In genomic region chr17:82369211-82369610, GRCh38 we compare ENCODE assay signal across 32 cellular contexts. TPM values are rescaled to one million over a fixed set of nuclear protein-coding genes. Genes with fewer than 3 reads are reported as not detected.
"Had no signal": no experiment of that assay in that cellular context is flagged by ENCODE, and none has a peak within 500 bp of the region (broad histone marks: within the 10 kb centered on the region; RNA-seq: fewer than 3 reads in every experiment).

No MANE protein-coding gene starts in this region.

- DNase-seq: activated CD4-positive, alpha-beta memory T cell treated with anti-CD3 and anti-CD28 coated beads, Interleukin-2, amount 10 ng/mL, durations not matched to agents 7 days and 5 days; activated CD4-positive, alpha-beta T cell treated with anti-CD3 and anti-CD28 coated beads for 36 hours; activated CD4-positive, alpha-beta T cell treated with anti-CD3 and anti-CD28 coated beads, Interleukin-2, amount 10 ng/mL, durations not matched to agents 24 days and 14 days; activated CD4-positive, CD25-positive, alpha-beta regulatory T cell; activated CD4-positive, CD25-positive, alpha-beta regulatory T cell treated with anti-CD3 and anti-CD28 coated beads, Interleukin-2, amount 50 U/mL, for 72 hours; activated CD8-positive, alpha-beta memory T cell treated with anti-CD3 and anti-CD28 coated beads, Interleukin-2, amount 50 U/mL, for 48 hours; activated gamma-delta T cell; activated naive CD4-positive, alpha-beta T cell; activated naive CD4-positive, alpha-beta T cell treated with anti-CD3 and anti-CD28 coated beads, Interleukin-2, amount 10 ng/mL, durations not matched to agents 7 days and 5 days; activated naive CD8-positive, alpha-beta T cell treated with anti-CD3 and anti-CD28 coated beads, Interleukin-2, amount 10 ng/mL, durations not matched to agents 7 days and 5 days; activated T-cell treated with anti-CD3 and anti-CD28 coated beads for 4 hours; activated T-cell treated with anti-CD3 and anti-CD28 coated beads, Interleukin-2, amount 50 U/mL, for 24 hours; activated T-cell treated with anti-CD3 and anti-CD28 coated beads, Interleukin-2, amount 50 U/mL, for 72 hours; central memory CD4-positive, alpha-beta T cell; cerebellar nuclear complex; dorsolateral prefrontal cortex; effector memory CD4-positive, alpha-beta T cell; endodermal cell; foreskin fibroblast; head of caudate nucleus; T-helper 1 cell; T-helper 17 cell had no signal

- H3K4me3 Mint-ChIP-seq: activated CD4-positive, alpha-beta memory T cell treated with anti-CD3 and anti-CD28 coated beads, Interleukin-2, amount 10 ng/mL, durations not matched to agents 7 days and 5 days; activated CD4-positive, alpha-beta T cell treated with anti-CD3 and anti-CD28 coated beads for 36 hours; activated CD4-positive, alpha-beta T cell treated with anti-CD3 and anti-CD28 coated beads, Interleukin-2, amount 10 ng/mL, durations not matched to agents 24 days and 14 days; activated naive CD4-positive, alpha-beta T cell treated with anti-CD3 and anti-CD28 coated beads, Interleukin-2, amount 10 ng/mL, durations not matched to agents 7 days and 5 days; activated naive CD8-positive, alpha-beta T cell treated with anti-CD3 and anti-CD28 coated beads, Interleukin-2, amount 10 ng/mL, durations not matched to agents 7 days and 5 days; activated T-cell treated with anti-CD3 and anti-CD28 coated beads, Interleukin-2, amount 50 U/mL, for 24 hours; brain; dendritic cell treated with granulocyte-macrophage colony-stimulating factor and Interleukin-4, amounts not matched to agents 40 ng/mL and 50 ng/mL, for 4 days; endodermal cell had no signal

- H3K4me3 ChIP-seq: ascending aorta, breast epithelium, cardiac muscle cell, coronary artery had no signal

- H3K27ac Mint-ChIP-seq: activated CD4-positive, alpha-beta memory T cell treated with anti-CD3 and anti-CD28 coated beads, Interleukin-2, amount 10 ng/mL, durations not matched to agents 7 days and 5 days; activated CD4-positive, alpha-beta T cell treated with anti-CD3 and anti-CD28 coated beads for 36 hours; activated CD4-positive, alpha-beta T cell treated with anti-CD3 and anti-CD28 coated beads, Interleukin-2, amount 10 ng/mL, durations not matched to agents 24 days and 14 days; activated naive CD4-positive, alpha-beta T cell treated with anti-CD3 and anti-CD28 coated beads, Interleukin-2, amount 10 ng/mL, durations not matched to agents 7 days and 5 days; activated naive CD4-positive, alpha-beta T cell treated with anti-CD3 and anti-CD28 coated beads, Interleukin-2, amount 50 U/mL, for 72 hours; activated naive CD8-positive, alpha-beta T cell treated with anti-CD3 and anti-CD28 coated beads, Interleukin-2, amount 10 ng/mL, durations not matched to agents 7 days and 5 days; activated T-cell treated with anti-CD3 and anti-CD28 coated beads, Interleukin-2, amount 50 U/mL, for 24 hours; activated T-cell treated with anti-CD3 and anti-CD28 coated beads, Interleukin-2, amount 50 U/mL, for 72 hours; brain; dendritic cell treated with granulocyte-macrophage colony-stimulating factor and Interleukin-4, amounts not matched to agents 40 ng/mL and 50 ng/mL, for 4 days; endodermal cell; T-helper 17 cell had no signal

- H3K27ac ChIP-seq: ascending aorta, breast epithelium, cardiac muscle cell, coronary artery, dorsolateral prefrontal cortex had no signal

- H3K9me3 ChIP-seq: ascending aorta, breast epithelium had no signal

- ATAC-seq: activated CD4-positive, alpha-beta T cell treated with anti-CD3 and anti-CD28 coated beads for 36 hours; activated naive CD4-positive, alpha-beta T cell treated with anti-CD3 and anti-CD28 coated beads, Interleukin-2, amount 50 U/mL, for 72 hours; activated T-cell treated with anti-CD3 and anti-CD28 coated beads, Interleukin-2, amount 50 U/mL, for 72 hours; esophagus mucosa; T-helper 17 cell had no signal

- H3K9me3 Mint-ChIP-seq: activated CD4-positive, alpha-beta memory T cell treated with anti-CD3 and anti-CD28 coated beads, Interleukin-2, amount 10 ng/mL, durations not matched to agents 7 days and 5 days; activated CD4-positive, alpha-beta T cell treated with anti-CD3 and anti-CD28 coated beads, Interleukin-2, amount 10 ng/mL, durations not matched to agents 24 days and 14 days; activated naive CD4-positive, alpha-beta T cell treated with anti-CD3 and anti-CD28 coated beads, Interleukin-2, amount 10 ng/mL, durations not matched to agents 7 days and 5 days; activated naive CD4-positive, alpha-beta T cell treated with anti-CD3 and anti-CD28 coated beads, Interleukin-2, amount 50 U/mL, for 72 hours; activated naive CD8-positive, alpha-beta T cell treated with anti-CD3 and anti-CD28 coated beads, Interleukin-2, amount 10 ng/mL, durations not matched to agents 7 days and 5 days; activated T-cell treated with anti-CD3 and anti-CD28 coated beads, Interleukin-2, amount 50 U/mL, for 24 hours; activated T-cell treated with anti-CD3 and anti-CD28 coated beads, Interleukin-2, amount 50 U/mL, for 72 hours; dendritic cell treated with granulocyte-macrophage colony-stimulating factor and Interleukin-4, amounts not matched to agents 40 ng/mL and 50 ng/mL, for 4 days; endodermal cell had no signal

- H3K36me3 ChIP-seq: ascending aorta, breast epithelium, cardiac muscle cell had no signal

- H3K36me3 Mint-ChIP-seq: activated naive CD4-positive, alpha-beta T cell treated with anti-CD3 and anti-CD28 coated beads, Interleukin-2, amount 10 ng/mL, durations not matched to agents 7 days and 5 days; activated naive CD4-positive, alpha-beta T cell treated with anti-CD3 and anti-CD28 coated beads, Interleukin-2, amount 50 U/mL, for 72 hours; brain had no signal

RNA-seq across cellular contexts. Expression of gene UTS2R, which starts 2.4 kb away (rescaled TPM):
- total RNA-seq: activated CD4-positive, alpha-beta memory T cell treated with anti-CD3 and anti-CD28 coated beads, Interleukin-2, amount 10 ng/mL, durations not matched to agents 7 days and 5 days; activated CD4-positive, alpha-beta T cell treated with anti-CD3 and anti-CD28 coated beads for 36 hours; activated naive CD8-positive, alpha-beta T cell treated with anti-CD3 and anti-CD28 coated beads, Interleukin-2, amount 10 ng/mL, durations not matched to agents 7 days and 5 days; ascending aorta; epithelial cell of proximal tubule; esophagus mucosa; frontal cortex; T-helper 17 cell had no signal

RNA-seq across cellular contexts. Expression of gene TEX19, which starts 10.2 kb away (rescaled TPM):
- total RNA-seq: activated CD4-positive, alpha-beta memory T cell treated with anti-CD3 and anti-CD28 coated beads, Interleukin-2, amount 10 ng/mL, durations not matched to agents 7 days and 5 days; activated CD4-positive, alpha-beta T cell treated with anti-CD3 and anti-CD28 coated beads for 36 hours; activated naive CD8-positive, alpha-beta T cell treated with anti-CD3 and anti-CD28 coated beads, Interleukin-2, amount 10 ng/mL, durations not matched to agents 7 days and 5 days; ascending aorta; breast epithelium; dorsolateral prefrontal cortex; epithelial cell of proximal tubule; esophagus mucosa; frontal cortex; T-helper 17 cell had no signal

RNA-seq across cellular contexts. Expression of gene SECTM1, which starts 35.6 kb away (rescaled TPM):
- total RNA-seq: cardiac muscle cell, endodermal cell had no signal
